9 cellular contexts compared by ENCODE assay signal in genomic region chr5:150489358-150490295, GRCh38.
DNase-seq lines count a peak whose midpoint lies in the region; ATAC-seq, FAIRE-seq and TF ChIP-seq lines count a peak whose summit lies in the region.
"Had no signal": no experiment of that assay in that cellular context is flagged by ENCODE, and none has a peak within 500 bp of the region (broad histone marks: within the 10 kb centered on the region; RNA-seq: fewer than 3 reads in every experiment).

No MANE protein-coding gene starts in this region.

- no peaks in the 10 kb centered on the region for H3K27me3 Mint-ChIP-seq in stimulated activated memory B cell treated with anti-CD40 and anti-IgM and Interleukin-4, amounts not matched to agents 10 μg/mL and 1 μg/mL and 100 μg/mL, for 72 hours

- H3K4me1 Mint-ChIP-seq in stimulated activated memory B cell treated with anti-CD40 and anti-IgM and Interleukin-4, amounts not matched to agents 10 μg/mL and 1 μg/mL and 100 μg/mL, for 72 hours = peaks cover 56% of the 10 kb centered on the region

- no peaks in the 10 kb centered on the region for H3K9me3 Mint-ChIP-seq in stimulated activated memory B cell treated with anti-CD40 and anti-IgM and Interleukin-4, amounts not matched to agents 10 μg/mL and 1 μg/mL and 100 μg/mL, for 72 hours

- H3K4me3 ChIP-seq in foreskin fibroblast (ENCODE audit: low read depth in 1 of 2, low read length in 2 of 2) = peak overlapping the region; percentile 24 to 88

- FAIRE-seq in GM18507 (lab: Jason Lieb, UNC) = peak; percentile 95
- FAIRE-seq: islet of Langerhans had no signal

- in situ Hi-C loops in KBM-7 (cut with MboI; ENCODE audit: low pct_unique_long_range_greater_than_20kb, low sequenced_read_pairs) = no loop called here

- peak; percentile 85 for ATAC-seq in HG02588 (IDR thresholded peaks at IDR 0.05; ENCODE audit: unreplicated experiment)
- ATAC-seq in stimulated activated memory B cell treated with anti-CD40 and anti-IgM and Interleukin-4, amounts not matched to agents 10 μg/mL and 1 μg/mL and 100 μg/mL, for 72 hours = peak; percentile 89

- DNase-seq in GM18507 (ENCODE audit: extremely low spot score, insufficient read length, low read depth) (no peak), NOMO-1 treated with DMSO at 0.1 percent for 48 hours (lab: John Stamatoyannopoulos, UW; ENCODE audit: unreplicated experiment) (peak; percentile 78), foreskin fibroblast (peak; percentile 61 to 67), KBM-7 (no peak), dedifferentiated amniotic fluid mesenchymal stem cell (ENCODE audit: extremely low spot score) (no peak)
- no peak for DNase-seq in activated T-cell treated with anti-CD3 and anti-CD28 coated beads, Interleukin-2, amount 50 U/mL, for 1 hour

- H3K27ac Mint-ChIP-seq in stimulated activated memory B cell treated with anti-CD40 and anti-IgM and Interleukin-4, amounts not matched to agents 10 μg/mL and 1 μg/mL and 100 μg/mL, for 72 hours = peak overlapping the region; percentile 62

- peaks cover 5% of the 10 kb centered on the region for H3K36me3 Mint-ChIP-seq in stimulated activated memory B cell treated with anti-CD40 and anti-IgM and Interleukin-4, amounts not matched to agents 10 μg/mL and 1 μg/mL and 100 μg/mL, for 72 hours

- TF ChIP-seq CTCF in foreskin fibroblast (IDR thresholded peaks at IDR 0.05; ENCODE audit: low read depth, low read length) = no peak

- peak overlapping the region; percentile 35 for H3K4me3 Mint-ChIP-seq in stimulated activated memory B cell treated with anti-CD40 and anti-IgM and Interleukin-4, amounts not matched to agents 10 μg/mL and 1 μg/mL and 100 μg/mL, for 72 hours

Comparison
In these comparisons a context has a peak if more than half of its experiments do, and no peak if none do; other contexts are left out.
1. DNase-seq: peak in NOMO-1 treated with DMSO at 0.1 percent for 48 hours (single experiment) and foreskin fibroblast (2 of 2); none in GM18507 (single experiment), KBM-7 (single experiment), dedifferentiated amniotic fluid mesenchymal stem cell (single experiment) and activated T-cell treated with anti-CD3 and anti-CD28 coated beads, Interleukin-2, amount 50 U/mL, for 1 hour (single experiment).